32 cellular contexts compared by ENCODE assay signal in the genomic region with DNA sequence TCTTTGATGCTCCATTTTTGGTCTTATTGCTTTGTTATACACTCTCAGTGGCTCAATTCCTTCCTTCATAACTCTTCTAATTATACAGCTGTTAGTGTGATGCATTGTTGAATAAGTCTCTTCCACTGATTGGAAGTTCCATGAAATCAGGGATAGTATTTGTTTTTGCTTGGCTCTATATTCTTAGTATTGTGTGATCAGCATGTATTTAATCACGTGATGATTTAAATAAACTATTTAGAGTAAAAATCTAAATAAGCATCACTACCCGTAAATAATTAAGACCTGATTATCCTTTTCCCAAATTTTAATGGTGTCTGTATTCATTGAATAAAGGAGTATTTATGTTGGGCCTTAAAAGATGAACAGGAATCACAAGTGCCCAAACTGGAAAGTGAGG.
"Had no signal": no experiment of that assay in that cellular context is flagged by ENCODE, and none has a peak within 500 bp of the region (broad histone marks: within the 10 kb centered on the region; RNA-seq: fewer than 3 reads in every experiment).

No MANE protein-coding gene starts in this region.

- H3K4me3 ChIP-seq: adrenal gland, ascending aorta, body of pancreas, breast epithelium, cardiac muscle cell had no signal

- H3K36me3 ChIP-seq: adrenal gland, ascending aorta, brain microvascular endothelial cell, breast epithelium, cardiac muscle cell had no signal

- DNase-seq: activated effector memory CD4-positive, alpha-beta T cell treated with anti-CD3 and anti-CD28 coated beads, Interleukin-2, amount 50 U/mL, for 16 hours; activated effector memory CD4-positive, alpha-beta T cell treated with Interleukin-2 at 50 U/mL for 16 hours; activated gamma-delta T cell; activated gamma-delta T cell treated with Interleukin-2 at 50 U/mL for 16 hours; activated naive CD4-positive, alpha-beta T cell; activated naive CD4-positive, alpha-beta T cell treated with anti-CD3 and anti-CD28 coated beads for 36 hours; activated naive CD4-positive, alpha-beta T cell treated with anti-CD3 and anti-CD28 coated beads, Interleukin-2, amount 10 ng/mL, durations not matched to agents 7 days and 5 days; activated naive CD4-positive, alpha-beta T cell treated with anti-CD3 and anti-CD28 coated beads, Interleukin-2, amount 50 U/mL, for 16 hours; activated naive CD4-positive, alpha-beta T cell treated with Interleukin-2 at 50 U/mL for 16 hours; activated naive CD8-positive, alpha-beta T cell treated with anti-CD3 and anti-CD28 coated beads for 36 hours; activated naive CD8-positive, alpha-beta T cell treated with anti-CD3 and anti-CD28 coated beads, Interleukin-2, amount 10 ng/mL, durations not matched to agents 7 days and 5 days; activated naive CD8-positive, alpha-beta T cell treated with anti-CD3 and anti-CD28 coated beads, Interleukin-2, amount 50 U/mL, for 24 hours; activated T-cell treated with anti-CD3 and anti-CD28 coated beads, Interleukin-2, amount 50 U/mL, for 24 hours; activated T-cell treated with anti-CD3 and anti-CD28 coated beads, Interleukin-2, amount 50 U/mL, for 4 hours; activated T-cell treated with anti-CD3 and anti-CD28 coated beads, Interleukin-2, amount 50 U/mL, for 48 hours; activated T-cell treated with anti-CD3 and anti-CD28 coated beads, Interleukin-2, amount 50 U/mL, for 72 hours; adrenal gland; amniotic stem cell; amygdala; anterior cingulate cortex; aorta; body of pancreas; brain microvascular endothelial cell; caudate nucleus; central memory CD4-positive, alpha-beta T cell; cerebellar nuclear complex had no signal

- FAIRE-seq: astrocyte had no signal

- H3K9me3 ChIP-seq: adrenal gland, ascending aorta, body of pancreas, breast epithelium had no signal

- H3K27ac ChIP-seq: adrenal gland, ascending aorta, body of pancreas, brain microvascular endothelial cell, breast epithelium, cardiac muscle cell had no signal

- H3K4me1 ChIP-seq: adrenal gland, ascending aorta, body of pancreas, breast epithelium had no signal

- H3K27me3 ChIP-seq: adrenal gland, ascending aorta, body of pancreas, brain microvascular endothelial cell, breast epithelium, cardiac muscle cell had no signal

- ATAC-seq: activated naive CD4-positive, alpha-beta T cell treated with anti-CD3 and anti-CD28 coated beads, Interleukin-2, amount 50 U/mL, for 72 hours; activated naive CD8-positive, alpha-beta T cell treated with anti-CD3 and anti-CD28 coated beads, Interleukin-2, amount 50 U/mL, for 24 hours; activated T-cell treated with anti-CD3 and anti-CD28 coated beads, Interleukin-2, amount 50 U/mL, for 4 hours; activated T-cell treated with anti-CD3 and anti-CD28 coated beads, Interleukin-2, amount 50 U/mL, for 72 hours; activated T-helper 17 cell treated with anti-CD3 and anti-CD28 coated beads, Interleukin-2, amount 50 U/mL, for 72 hours; body of pancreas had no signal
